Comparison of ENCODE assay signal across 9 cellular contexts in genomic region chr20:32231847-32232246, GRCh38. TPM values are rescaled to one million over a fixed set of nuclear protein-coding genes. Genes with fewer than 3 reads are reported as not detected.
DNase-seq lines count a peak whose midpoint lies in the region; ATAC-seq and TF ChIP-seq lines count a peak whose summit lies in the region.
"Had no signal": no experiment of that assay in that cellular context is flagged by ENCODE, and none has a peak within 500 bp of the region (broad histone marks: within the 10 kb centered on the region; RNA-seq: fewer than 3 reads in every experiment).

No MANE protein-coding gene starts in this region.

- H3K9me3 Mint-ChIP-seq in activated CD8-positive, alpha-beta memory T cell treated with anti-CD3 and anti-CD28 coated beads, Interleukin-2, amount 10 ng/mL, durations not matched to agents 7 days and 5 days (ENCODE audit: low read depth) = no peaks in the 10 kb centered on the region
- no peaks in the 10 kb centered on the region for H3K9me3 Mint-ChIP-seq in activated T-cell treated with anti-CD3 and anti-CD28 coated beads, Interleukin-2, amount 50 U/mL, for 24 hours
- no peaks in the 10 kb centered on the region for H3K9me3 Mint-ChIP-seq in type B pancreatic cell

- no peak overlapping the region for H3K4me3 Mint-ChIP-seq in activated CD8-positive, alpha-beta memory T cell treated with anti-CD3 and anti-CD28 coated beads, Interleukin-2, amount 10 ng/mL, durations not matched to agents 7 days and 5 days
- peak overlapping the region; percentile 68 for H3K4me3 Mint-ChIP-seq in activated T-cell treated with anti-CD3 and anti-CD28 coated beads, Interleukin-2, amount 50 U/mL, for 24 hours
- no peak overlapping the region for H3K4me3 Mint-ChIP-seq in type B pancreatic cell

- ATAC-seq in activated CD8-positive, alpha-beta memory T cell treated with anti-CD3 and anti-CD28 coated beads, Interleukin-2, amount 10 ng/mL, durations not matched to agents 7 days and 5 days = peak; percentile 92
- ATAC-seq in Right ventricle myocardium superior (ENCODE audit: poor library complexity) = no peak

- no peak for TF ChIP-seq CTCF in type B pancreatic cell (conservative IDR thresholded peaks at IDR 0.05)

- H3K27ac Mint-ChIP-seq in activated CD8-positive, alpha-beta memory T cell treated with anti-CD3 and anti-CD28 coated beads, Interleukin-2, amount 10 ng/mL, durations not matched to agents 7 days and 5 days = peak overlapping the region; percentile 90
- H3K27ac Mint-ChIP-seq in activated T-cell treated with anti-CD3 and anti-CD28 coated beads, Interleukin-2, amount 50 U/mL, for 24 hours = peak overlapping the region; percentile 97
- H3K27ac Mint-ChIP-seq in type B pancreatic cell = peak overlapping the region; percentile 69

- H3K4me1 Mint-ChIP-seq in activated CD8-positive, alpha-beta memory T cell treated with anti-CD3 and anti-CD28 coated beads, Interleukin-2, amount 10 ng/mL, durations not matched to agents 7 days and 5 days = peaks cover 22% of the 10 kb centered on the region
- peaks cover 43% of the 10 kb centered on the region for H3K4me1 Mint-ChIP-seq in activated T-cell treated with anti-CD3 and anti-CD28 coated beads, Interleukin-2, amount 50 U/mL, for 24 hours (ENCODE audit: low read depth)
- H3K4me1 Mint-ChIP-seq in type B pancreatic cell (ENCODE audit: unreplicated experiment) = peaks cover 11% of the 10 kb centered on the region

- CTCF ChIA-PET in activated CD8-positive, alpha-beta memory T cell treated with anti-CD3 and anti-CD28 coated beads, Interleukin-2, amount 10 ng/mL, durations not matched to agents 7 days and 5 days (lab: Charles Lee) = interaction anchor here (0.9 to 1.7 kb wide), 6 partner anchors 9 to 54 kb away, joined by 3 to 5 read pairs (median 3); no protein-coding TSS in a partner anchor

- peak; percentile 67 for DNase-seq in activated CD8-positive, alpha-beta memory T cell treated with anti-CD3 and anti-CD28 coated beads, Interleukin-2, amount 10 ng/mL, durations not matched to agents 7 days and 5 days
- DNase-seq in activated CD8-positive, alpha-beta memory T cell treated with anti-CD3 and anti-CD28 coated beads, Interleukin-2, amount 50 U/mL, for 48 hours = no peak
- peak; percentile 57 for DNase-seq in activated T-cell treated with anti-CD3 and anti-CD28 coated beads, Interleukin-2, amount 50 U/mL, for 24 hours
- DNase-seq in left kidney (ENCODE audit: low read depth, low spot score) = peak; percentile 12
- DNase-seq in type B pancreatic cell (ENCODE audit: extremely low spot score, unreplicated experiment) = no peak
- DNase-seq in GOT3 (lab: John Stamatoyannopoulos, UW) = no peak
- DNase-seq in Right ventricle myocardium superior = no peak
- DNase-seq in DMS153 treated with DMSO at 0.1 percent for 48 hours (lab: John Stamatoyannopoulos, UW; ENCODE audit: unreplicated experiment) = no peak
- DNase-seq: NCI-H226 had no signal

- no peaks in the 10 kb centered on the region for H3K27me3 Mint-ChIP-seq in activated CD8-positive, alpha-beta memory T cell treated with anti-CD3 and anti-CD28 coated beads, Interleukin-2, amount 10 ng/mL, durations not matched to agents 7 days and 5 days
- no peaks in the 10 kb centered on the region for H3K27me3 Mint-ChIP-seq in activated T-cell treated with anti-CD3 and anti-CD28 coated beads, Interleukin-2, amount 50 U/mL, for 24 hours
- H3K27me3 Mint-ChIP-seq in type B pancreatic cell = no peaks in the 10 kb centered on the region

- intact Hi-C loops in Right ventricle myocardium superior (cut with DNase I) = no loop called here

- H3K36me3 Mint-ChIP-seq in activated CD8-positive, alpha-beta memory T cell treated with anti-CD3 and anti-CD28 coated beads, Interleukin-2, amount 10 ng/mL, durations not matched to agents 7 days and 5 days = peaks cover 41% of the 10 kb centered on the region
- H3K36me3 Mint-ChIP-seq in activated T-cell treated with anti-CD3 and anti-CD28 coated beads, Interleukin-2, amount 50 U/mL, for 24 hours (ENCODE audit: low read depth) = peaks cover 99% of the 10 kb centered on the region
- H3K36me3 Mint-ChIP-seq in type B pancreatic cell = peaks cover 49% of the 10 kb centered on the region

RNA-seq across cellular contexts. Expression of gene POFUT1, which starts 24.2 kb away (rescaled TPM):
- total RNA-seq in activated CD8-positive, alpha-beta memory T cell treated with anti-CD3 and anti-CD28 coated beads, Interleukin-2, amount 10 ng/mL, durations not matched to agents 7 days and 5 days = 10 to 100 TPM; 31.1 to 34.0 TPM
- 48.9 and 55.8 TPM in 2 replicates for total RNA-seq in type B pancreatic cell (ENCODE audit: low replicate concordance)
- total RNA-seq in Right ventricle myocardium superior = 24.9 TPM

RNA-seq across cellular contexts. Expression of gene PLAGL2, which starts 24.3 kb away (rescaled TPM):
- 10 to 100 TPM; 26.3 to 41.4 TPM for total RNA-seq in activated CD8-positive, alpha-beta memory T cell treated with anti-CD3 and anti-CD28 coated beads, Interleukin-2, amount 10 ng/mL, durations not matched to agents 7 days and 5 days
- 52.1 and 52.7 TPM in 2 replicates for total RNA-seq in type B pancreatic cell (ENCODE audit: low replicate concordance)
- total RNA-seq in Right ventricle myocardium superior = 5.7 TPM

RNA-seq across cellular contexts. Expression of gene KIF3B, which starts 45.6 kb away (rescaled TPM):
- 10 to 100 TPM; 19.9 to 26.0 TPM for total RNA-seq in activated CD8-positive, alpha-beta memory T cell treated with anti-CD3 and anti-CD28 coated beads, Interleukin-2, amount 10 ng/mL, durations not matched to agents 7 days and 5 days
- total RNA-seq in type B pancreatic cell (ENCODE audit: low replicate concordance) (41.2 and 45.9 TPM in 2 replicates), Right ventricle myocardium superior (8.6 TPM)

Comparison
In these comparisons a context has a peak if more than half of its experiments do, and no peak if none do; other contexts are left out.
1. DNase-seq: peak in activated CD8-positive, alpha-beta memory T cell treated with anti-CD3 and anti-CD28 coated beads, Interleukin-2, amount 10 ng/mL, durations not matched to agents 7 days and 5 days (single experiment), activated T-cell treated with anti-CD3 and anti-CD28 coated beads, Interleukin-2, amount 50 U/mL, for 24 hours (single experiment) and left kidney (single experiment); none in activated CD8-positive, alpha-beta memory T cell treated with anti-CD3 and anti-CD28 coated beads, Interleukin-2, amount 50 U/mL, for 48 hours (single experiment), type B pancreatic cell (single experiment), GOT3 (single experiment), Right ventricle myocardium superior (single experiment) and DMS153 treated with DMSO at 0.1 percent for 48 hours (single experiment).
2. Peak in every context shown above with its lines, with median percentiles within 50 percentile points of each other: H3K27ac Mint-ChIP-seq.